In genomic region chr10:5615263-5615820, GRCh38 we compare ENCODE assay signal across 22 cellular contexts. TPM values are rescaled to one million over a fixed set of nuclear protein-coding genes. Genes with fewer than 3 reads are reported as not detected.
DNase-seq lines count a peak whose midpoint lies in the region; ATAC-seq, FAIRE-seq and TF ChIP-seq lines count a peak whose summit lies in the region.
"Had no signal": no experiment of that assay in that cellular context is flagged by ENCODE, and none has a peak within 500 bp of the region (broad histone marks: within the 10 kb centered on the region; RNA-seq: fewer than 3 reads in every experiment).

No MANE protein-coding gene starts in this region.

- no peak for ATAC-seq in left colon
- ATAC-seq in heart right ventricle: no peak
- no peak for ATAC-seq in GM19328 (IDR thresholded peaks at IDR 0.05; ENCODE audit: unreplicated experiment)
- ATAC-seq: effector memory CD8-positive, alpha-beta T cell had no signal

- DNase-seq in RPMI7951 (ENCODE audit: low read depth) (peak; percentile 27), choroid plexus epithelial cell (ENCODE audit: low read depth) (peak; percentile 40), kidney (peak; percentile 43), left colon (no peak), heart right ventricle (no peak)
- DNase-seq: activated CD4-positive, alpha-beta T cell treated with anti-CD3 and anti-CD28 coated beads, Interleukin-2, amount 10 ng/mL, durations not matched to agents 7 days and 5 days; activated naive CD4-positive, alpha-beta T cell treated with anti-CD3 and anti-CD28 coated beads, Interleukin-2, amount 50 U/mL, for 16 hours; activated T-cell treated with anti-CD3 and anti-CD28 coated beads for 4 hours; caudate nucleus; DMS153; effector memory CD8-positive, alpha-beta T cell; immature natural killer cell; NCI-H2029; NCI-H524 treated with DMSO at 0.1 percent for 48 hours; PC-9; stimulated activated CD4-positive, alpha-beta T cell treated with anti-CD3 and anti-CD28 coated beads, Interleukin-1b, Interleukin-23, amount 100 ng/mL, for 48 hours had no signal

- H3K9ac ChIP-seq in kidney (ENCODE audit: low read length in 2 of 2): no peak overlapping the region

- H3K9me3 ChIP-seq in kidney (ENCODE audit: control insufficient read depth in 1 of 2, low read length in 2 of 2): no peaks in the 10 kb centered on the region
- peaks cover 2% of the 10 kb centered on the region for H3K9me3 ChIP-seq in thymus (ENCODE audit: control insufficient read depth)
- no peaks in the 10 kb centered on the region for H3K9me3 ChIP-seq in heart right ventricle
- H3K9me3 ChIP-seq: neutrophil, right lobe of liver, tibial nerve had no signal

- no peak for TF ChIP-seq CTCF in choroid plexus epithelial cell (conservative IDR thresholded peaks at IDR 0.05; ENCODE audit: low read depth, low read length)
- no peak for TF ChIP-seq CTCF in kidney (IDR thresholded peaks at IDR 0.05; ENCODE audit: borderline replicate concordance, extremely low read depth, insufficient read depth)
- no peak for TF ChIP-seq CTCF in heart right ventricle (IDR thresholded peaks at IDR 0.05)

- 94% methylated on average over 8 of the region's 8 CpGs for WGBS in thymus
- 76 to 82% methylated on average over 8 of the region's 8 CpGs for WGBS in heart right ventricle, 2 donors

- intact Hi-C loops in kidney (cut with DNase I) (no loop called here), left colon (cut with DNase I, micrococcal nuclease) (loop anchor here in 1 of 2 donors (10.0 kb wide), 1 partner anchor 71 kb away; no protein-coding TSS in a partner anchor), heart right ventricle (cut with DNase I) (loop anchor here in 2 of 10 donors (5.0 to 10.0 kb wide), 2 partner anchors 68 to 81 kb away; no protein-coding TSS in a partner anchor)

- H3K4me1 ChIP-seq in kidney (ENCODE audit: control insufficient read depth in 1 of 2, insufficient read depth in 1 of 2, low read depth in 1 of 2, low read length in 2 of 2) (peaks cover 5% of the 10 kb centered on the region in 2 donors), thymus (ENCODE audit: control insufficient read depth, insufficient read depth, low read length) (no peaks in the 10 kb centered on the region), heart right ventricle (peaks cover 0 to 49% (median 23%) of the 10 kb centered on the region in 9 donors)

- no peak overlapping the region for H3K27ac ChIP-seq in kidney (ENCODE audit: low read depth in 2 of 2, low read length in 2 of 2)
- peak overlapping the region; percentile 18 for H3K27ac ChIP-seq in thymus (ENCODE audit: low read depth)
- H3K27ac ChIP-seq in heart right ventricle: peak overlapping the region in 4 of 10 donors; percentile 36 to 56 (median 48)
- H3K27ac ChIP-seq: C4-2B, neutrophil, PC-9 had no signal

- H3K27me3 ChIP-seq in thymus (ENCODE audit: control insufficient read depth, insufficient read depth) (no peaks in the 10 kb centered on the region), heart right ventricle (no peaks in the 10 kb centered on the region)
- H3K27me3 ChIP-seq: neutrophil, right lobe of liver, tibial nerve had no signal

- no peaks in the 10 kb centered on the region for H3K36me3 ChIP-seq in kidney (ENCODE audit: control insufficient read depth in 1 of 2, insufficient read depth in 2 of 2, low read length in 2 of 2)
- H3K36me3 ChIP-seq in thymus (ENCODE audit: control insufficient read depth, insufficient read depth): no peaks in the 10 kb centered on the region
- no peaks in the 10 kb centered on the region for H3K36me3 ChIP-seq in heart right ventricle
- H3K36me3 ChIP-seq: neutrophil, right lobe of liver, tibial nerve had no signal

- H3K4me3 ChIP-seq in choroid plexus epithelial cell (ENCODE audit: low read depth, low read length): no peak overlapping the region
- H3K4me3 ChIP-seq in kidney (ENCODE audit: low read length in 2 of 2): no peak overlapping the region
- no peak overlapping the region for H3K4me3 ChIP-seq in thymus (ENCODE audit: low read length)
- no peak overlapping the region for H3K4me3 ChIP-seq in heart right ventricle
- H3K4me3 ChIP-seq: PC-9, right lobe of liver, tibial nerve had no signal

- FAIRE-seq in kidney (lab: Jason Lieb, UNC): no peak

RNA-seq across cellular contexts. Expression of gene ASB13, which starts 51.1 kb away (rescaled TPM):
- 11.5 and 11.7 TPM in 2 replicates for total RNA-seq in RPMI7951 (2014; rRNA removed; shearing (Covaris generic))
- total RNA-seq in kidney: 47.7 TPM
- 95.1 TPM for polyA plus RNA-seq in kidney (ENCODE audit: insufficient read depth, low read depth, low replicate concordance)
- 13.7 TPM for polyA plus RNA-seq in thymus
- 10 to 100 TPM; 50.7 to 56.3 TPM for total RNA-seq in left colon
- 10 to 100 TPM in 9 of 10 donors, 1 to 10 TPM in 1; 9.3 to 16.3 (median 13.4) TPM for total RNA-seq in heart right ventricle
- 10 to 100 TPM in 1 of 2 donors, 1 to 10 TPM in 1; 8.4 to 18.0 TPM for polyA plus RNA-seq in heart right ventricle

Comparison
In these comparisons a context has a peak if more than half of its experiments do, and no peak if none do; other contexts are left out.
1. DNase-seq: peak in RPMI7951 (single experiment), choroid plexus epithelial cell (single experiment) and kidney (single experiment); none in left colon (0 of 2) and heart right ventricle (0 of 2).